In the genomic region with DNA sequence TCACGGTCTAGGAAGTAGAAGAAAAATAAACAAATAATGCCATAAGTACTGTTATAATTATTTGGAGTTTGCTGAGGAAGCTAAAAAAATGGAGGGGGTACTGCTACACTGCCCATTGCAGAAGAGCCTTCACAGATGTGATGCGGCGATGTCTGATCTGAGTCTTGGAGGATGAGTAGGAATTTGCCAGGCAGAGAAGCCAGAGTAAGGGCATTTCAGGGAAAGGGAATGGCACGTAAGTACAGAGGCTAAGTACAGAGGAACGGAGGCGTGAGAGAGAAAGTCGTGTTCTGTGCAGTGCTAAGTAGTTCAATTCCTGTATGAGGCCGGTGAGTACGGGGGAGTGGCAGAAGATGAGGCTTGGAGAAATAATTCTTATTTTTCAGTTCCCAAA, we compare ENCODE assay signal across 1 cellular context.
TF ChIP-seq lines count a peak whose summit lies in the region.

No MANE protein-coding gene starts in this region.

TF ChIP-seq in K562, 482 proteins besides CTCF, POLR2A, EP300 and RAD21 (continued from another document):
- TF ChIP-seq HINFP (tag; conservative IDR thresholded peaks at IDR 0.05; ENCODE audit: low read depth) = no peak
- TF ChIP-seq, protein P1, sequence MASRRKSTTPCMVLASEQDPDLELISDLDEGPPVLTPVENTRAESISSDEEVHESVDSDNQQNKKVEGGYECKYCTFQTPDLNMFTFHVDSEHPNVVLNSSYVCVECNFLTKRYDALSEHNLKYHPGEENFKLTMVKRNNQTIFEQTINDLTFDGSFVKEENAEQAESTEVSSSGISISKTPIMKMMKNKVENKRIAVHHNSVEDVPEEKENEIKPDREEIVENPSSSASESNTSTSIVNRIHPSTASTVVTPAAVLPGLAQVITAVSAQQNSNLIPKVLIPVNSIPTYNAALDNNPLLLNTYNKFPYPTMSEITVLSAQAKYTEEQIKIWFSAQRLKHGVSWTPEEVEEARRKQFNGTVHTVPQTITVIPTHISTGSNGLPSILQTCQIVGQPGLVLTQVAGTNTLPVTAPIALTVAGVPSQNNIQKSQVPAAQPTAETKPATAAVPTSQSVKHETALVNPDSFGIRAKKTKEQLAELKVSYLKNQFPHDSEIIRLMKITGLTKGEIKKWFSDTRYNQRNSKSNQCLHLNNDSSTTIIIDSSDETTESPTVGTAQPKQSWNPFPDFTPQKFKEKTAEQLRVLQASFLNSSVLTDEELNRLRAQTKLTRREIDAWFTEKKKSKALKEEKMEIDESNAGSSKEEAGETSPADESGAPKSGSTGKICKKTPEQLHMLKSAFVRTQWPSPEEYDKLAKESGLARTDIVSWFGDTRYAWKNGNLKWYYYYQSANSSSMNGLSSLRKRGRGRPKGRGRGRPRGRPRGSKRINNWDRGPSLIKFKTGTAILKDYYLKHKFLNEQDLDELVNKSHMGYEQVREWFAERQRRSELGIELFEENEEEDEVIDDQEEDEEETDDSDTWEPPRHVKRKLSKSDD (conservative IDR thresholded peaks at IDR 0.05; ENCODE audit: low read length) = no peak
- TF ChIP-seq L3MBTL2 (IDR thresholded peaks at IDR 0.05) = no peak
- no peak for TF ChIP-seq ZNF449 (CRISPR knock-in tag; IDR thresholded peaks at IDR 0.05)
- TF ChIP-seq NEUROD1 (IDR thresholded peaks at IDR 0.05; ENCODE audit: borderline replicate concordance, low read depth, low read length, partially characterized antibody) = no peak
- no peak for TF ChIP-seq IFI16 (CRISPR knock-in tag; IDR thresholded peaks at IDR 0.05)
- no peak for TF ChIP-seq ZNF764 (CRISPR knock-in tag; IDR thresholded peaks at IDR 0.05; ENCODE audit: low read depth)
